ENCODE assay signal across 8 cellular contexts in genomic region chr9:33160446-33160845, GRCh38. TPM values are rescaled to one million over a fixed set of nuclear protein-coding genes. Genes with fewer than 3 reads are reported as not detected.
DNase-seq lines count a peak whose midpoint lies in the region; ATAC-seq and TF ChIP-seq lines count a peak whose summit lies in the region.
"Not testable (repeated sequence)": the region's sequence is repeated elsewhere in the genome, so short reads cannot be mapped to it uniquely, and the experiment has no call there.

No MANE protein-coding gene starts in this region.

- H3K27ac ChIP-seq in AG04450 (ENCODE audit: low read depth, low read length): peak overlapping the region; percentile 95
- H3K27ac ChIP-seq in HCT116 (ENCODE audit: low read depth, low read length): peak overlapping the region; percentile 87; the same call in 1 of the 2 replicates
- not testable (repeated sequence) for H3K27ac ChIP-seq in endodermal cell (ENCODE audit: low read depth, low read length)
- H3K27ac ChIP-seq in neutrophil: peak overlapping the region; percentile 99

- DNase-seq in AG04450 (ENCODE audit: low read depth, low spot score); HCT116 (ENCODE audit: low read depth, low spot score); T-helper 17 cell; endodermal cell; stimulated activated naive CD8-positive, alpha-beta T cell treated with anti-CD3 and anti-CD28 coated beads, Interleukin-15, amount 100 ng/mL, for 72 hours: not testable (repeated sequence)
- peak; percentile 38 for DNase-seq in kidney tubule cell (ENCODE audit: low spot score)

- H3K4me3 Mint-ChIP-seq in T-helper 17 cell: peak overlapping the region; percentile 98
- peak overlapping the region; percentile 82 for H3K4me3 Mint-ChIP-seq in activated naive CD8-positive, alpha-beta T cell
- not testable (repeated sequence) for H3K4me3 Mint-ChIP-seq in endodermal cell
- peak overlapping the region; percentile 57 to 84 for H3K4me3 Mint-ChIP-seq in stimulated activated naive CD8-positive, alpha-beta T cell treated with anti-CD3 and anti-CD28 coated beads, Interleukin-15, amount 100 ng/mL, for 72 hours

- H3K4me3 ChIP-seq in AG04450 (ENCODE audit: low read depth, low read length) (peak overlapping the region; percentile 20), HCT116 (replicated peaks in 1 of 2; ENCODE audit: low read depth in 1 of 2, low read length in 2 of 2) (peak overlapping the region in 1 of 2 experiments; percentile 53; a peak in 2 of 4 replicates), neutrophil (ENCODE audit: low read depth in 1 of 2, low read length in 1 of 2) (peak overlapping the region; percentile 43)
- not testable (repeated sequence) for H3K4me3 ChIP-seq in endodermal cell (ENCODE audit: low read length)

- H3K9ac ChIP-seq in HCT116 (ENCODE audit: low read length): peak overlapping the region; percentile 63
- not testable (repeated sequence) for H3K9ac ChIP-seq in endodermal cell (ENCODE audit: extremely low read depth, low read length, poor library complexity, severe bottlenecking)

- not testable (repeated sequence) for H4K20me1 ChIP-seq in HCT116 (ENCODE audit: insufficient read depth)

- not testable (repeated sequence) for H3K9me3 Mint-ChIP-seq in activated naive CD8-positive, alpha-beta T cell (ENCODE audit: low read depth); endodermal cell; stimulated activated naive CD8-positive, alpha-beta T cell treated with anti-CD3 and anti-CD28 coated beads, Interleukin-15, amount 100 ng/mL, for 72 hours

- not testable (repeated sequence) for H3K9me3 ChIP-seq in AG04450 (ENCODE audit: control insufficient read depth, insufficient read depth, low read length); HCT116 (ENCODE audit: control insufficient read depth in 1 of 2, insufficient read depth in 1 of 2, low read depth in 1 of 2, low read length in 2 of 2); T-helper 17 cell (ENCODE audit: control insufficient read depth, low read length, poor library complexity, severe bottlenecking); endodermal cell (ENCODE audit: control insufficient read depth, low read length); neutrophil

- CTCF ChIA-PET in AG04450 (lab: Charles Lee) (interaction anchor here (1.5 kb wide), 1 partner anchor 66 kb away, joined by 6 read pairs; no protein-coding TSS in a partner anchor), HCT116 (lab: Charles Lee) (interaction anchor here (2.5 kb wide), 1 partner anchor 10 kb away, joined by 13 read pairs; no protein-coding TSS in a partner anchor)

- not testable (repeated sequence) for H2AFZ ChIP-seq in HCT116 (ENCODE audit: low read depth, low read length, poor library complexity, severe bottlenecking)

- TF ChIP-seq POLR2A in HCT116 (IDR thresholded peaks at IDR 0.05; ENCODE audit: borderline replicate concordance, extremely low read depth, insufficient read depth, insufficient read length): not testable (repeated sequence)

- intact Hi-C loops in HCT116 (cut with micrococcal nuclease): not testable (repeated sequence)

- POLR2A ChIA-PET in AG04450 (lab: Yijun Ruan, JAX) (interaction anchor here (1.5 to 1.9 kb wide), 2 partner anchors 9 to 21 kb away, joined by 5 to 13 read pairs; no protein-coding TSS in a partner anchor), HCT116 (lab: Charles Lee) (interaction anchor here (2.3 to 3.5 kb wide), 2 partner anchors 9 to 135 kb away, joined by 11 to 14 read pairs; partner anchors contain the start of gene DNAJA1)

- not testable (repeated sequence) for H3K36me3 ChIP-seq in HCT116 (ENCODE audit: control insufficient read depth in 1 of 2, insufficient read depth in 2 of 2, low read length in 2 of 2); endodermal cell (ENCODE audit: control insufficient read depth, insufficient read depth, low read length); neutrophil

- H3K27ac Mint-ChIP-seq in T-helper 17 cell (peak overlapping the region; percentile 99), endodermal cell (peak overlapping the region; percentile 90)
- H3K27ac Mint-ChIP-seq in activated naive CD8-positive, alpha-beta T cell: peak overlapping the region; percentile 97
- H3K27ac Mint-ChIP-seq in stimulated activated naive CD8-positive, alpha-beta T cell treated with anti-CD3 and anti-CD28 coated beads, Interleukin-15, amount 100 ng/mL, for 72 hours: not testable (repeated sequence)

- not testable (repeated sequence) for H3K36me3 Mint-ChIP-seq in T-helper 17 cell (ENCODE audit: low read depth); activated naive CD8-positive, alpha-beta T cell; endodermal cell (ENCODE audit: low read depth)

- not testable (repeated sequence) for H3K27me3 Mint-ChIP-seq in T-helper 17 cell; activated naive CD8-positive, alpha-beta T cell; endodermal cell (ENCODE audit: insufficient read depth); stimulated activated naive CD8-positive, alpha-beta T cell treated with anti-CD3 and anti-CD28 coated beads, Interleukin-15, amount 100 ng/mL, for 72 hours

- ATAC-seq in HCT116; T-helper 17 cell; stimulated activated naive CD8-positive, alpha-beta T cell treated with anti-CD3 and anti-CD28 coated beads, Interleukin-15, amount 100 ng/mL, for 72 hours: not testable (repeated sequence)

- not testable (repeated sequence) for H3K27me3 ChIP-seq in AG04450 (ENCODE audit: control insufficient read depth, insufficient read depth, low read length); HCT116 (ENCODE audit: insufficient read depth, low read length); endodermal cell (ENCODE audit: control insufficient read depth, insufficient read depth, low read length, poor library complexity, severe bottlenecking); neutrophil

- not testable (repeated sequence) for BruUV-seq in HCT116 (replicated peaks; lab: Mats Ljungman, UMichigan)

- WGBS in endodermal cell (ENCODE audit: insufficient coverage in 1 of 2, insufficient read length in 1 of 2), 2 experiments: 92 to 94% methylated on average over 7 to 8 of the region's 9 CpGs

- peaks cover 79% of the 10 kb centered on the region for H3K79me2 ChIP-seq in HCT116 (ENCODE audit: insufficient read depth, low read length)

- TF ChIP-seq CTCF in AG04450 (IDR thresholded peaks at IDR 0.05; ENCODE audit: low read depth, low read length); HCT116 (IDR thresholded peaks at IDR 0.05 in 2 of 3, conservative IDR thresholded peaks at IDR 0.05 in 1 of 3; ENCODE audit: borderline replicate concordance in 1 of 3, insufficient read depth in 1 of 3, low read depth in 2 of 3, low read length in 2 of 3); endodermal cell (conservative IDR thresholded peaks at IDR 0.05); neutrophil (IDR thresholded peaks at IDR 0.05): not testable (repeated sequence)

- TF ChIP-seq RAD21 in HCT116 (IDR thresholded peaks at IDR 0.05; ENCODE audit: low read depth): not testable (repeated sequence)

- not testable (repeated sequence) for H3K9me2 ChIP-seq in HCT116 (ENCODE audit: insufficient read depth)

- peaks cover 68 to 88% of the 10 kb centered on the region in 2 experiments for H3K4me1 ChIP-seq in HCT116 (ENCODE audit: control insufficient read depth in 1 of 2, insufficient read depth in 2 of 2, low read length in 2 of 2)
- peaks cover 38% of the 10 kb centered on the region for H3K4me1 ChIP-seq in endodermal cell (ENCODE audit: control insufficient read depth, insufficient read depth, low read length)
- peaks cover 100% of the 10 kb centered on the region in 2 experiments for H3K4me1 ChIP-seq in neutrophil (ENCODE audit: control insufficient read depth in 1 of 2, insufficient read depth in 1 of 2, low read depth in 1 of 2, low read length in 1 of 2)

- H3K4me1 Mint-ChIP-seq in T-helper 17 cell (peaks cover 74% of the 10 kb centered on the region), endodermal cell (peaks cover 63% of the 10 kb centered on the region)
- H3K4me1 Mint-ChIP-seq in activated naive CD8-positive, alpha-beta T cell (ENCODE audit: low read depth): peaks cover 92% of the 10 kb centered on the region
- peaks cover 94% of the 10 kb centered on the region for H3K4me1 Mint-ChIP-seq in stimulated activated naive CD8-positive, alpha-beta T cell treated with anti-CD3 and anti-CD28 coated beads, Interleukin-15, amount 100 ng/mL, for 72 hours

- RAD21 ChIA-PET in HCT116 (lab: Charles Lee; ENCODE audit: low non-redundant PET in 1 of 2, low total read pairs in 2 of 2, uncharacterized antibody in 2 of 2, unreplicated experiment in 2 of 2): interaction anchor here (1.5 to 1.6 kb wide), 2 partner anchors 9 to 66 kb away, joined by 3 to 5 read pairs; no protein-coding TSS in a partner anchor

- H3K4me2 ChIP-seq in HCT116 (ENCODE audit: low read length): peak overlapping the region; percentile 87

RNA-seq across cellular contexts. Expression of gene B4GALT1, which starts 6.7 kb away (rescaled TPM):
- 55.3 and 57.0 TPM in 2 replicates for polyA plus RNA-seq in AG04450 (2011; rRNA removed)
- polyA minus RNA-seq in AG04450 (2011; rRNA and poly(A)+ RNA removed): 64.4 and 70.9 TPM in 2 replicates
- total RNA-seq in HCT116 (2021; ENCODE audit: unreplicated experiment): 31.4 TPM
- 20.3 and 21.6 TPM in 2 replicates for polyA plus RNA-seq in HCT116 (2012)
- total RNA-seq in T-helper 17 cell: 100 to 1,000 TPM; 106 to 126 TPM
- total RNA-seq in endodermal cell: 10 to 100 TPM; 62.9 to 92.6 TPM
- polyA plus RNA-seq in endodermal cell (2013, experiment 1 of 2): 29.4 TPM
- polyA plus RNA-seq in endodermal cell (2013, experiment 2 of 2): 31.1 TPM
